17 cellular contexts compared by ENCODE assay signal in the genomic region with DNA sequence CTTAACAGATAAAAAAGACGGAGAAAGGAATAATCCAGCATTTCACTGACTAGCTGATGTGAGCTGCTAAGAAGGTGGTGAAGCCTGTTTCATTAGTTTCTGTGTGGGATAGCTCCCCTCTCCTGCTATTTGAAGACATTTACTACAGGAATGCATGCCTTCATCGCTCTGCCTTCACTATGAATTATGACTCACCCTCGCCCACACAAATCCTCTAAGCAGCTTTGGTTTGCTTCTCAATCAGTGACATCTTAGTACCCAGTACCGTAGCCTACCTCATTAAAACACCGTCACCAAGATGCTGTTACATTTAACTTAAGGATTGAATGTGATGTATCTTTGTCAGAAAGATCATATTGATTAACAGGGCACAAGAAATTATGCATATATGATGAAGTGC.
A peak's percentile ranks its signal among the peaks of the same experiment; 100 is the strongest.
DNase-seq lines count a peak whose midpoint lies in the region; ATAC-seq lines count a peak whose summit lies in the region.
"Had no signal": no experiment of that assay in that cellular context is flagged by ENCODE, and none has a peak within 500 bp of the region (broad histone marks: within the 10 kb centered on the region; RNA-seq: fewer than 3 reads in every experiment).

No MANE protein-coding gene starts in this region.

- peak; percentile 47 for ATAC-seq in HG02610 (IDR thresholded peaks at IDR 0.05; ENCODE audit: unreplicated experiment)
- no peak for ATAC-seq in GM21447 (IDR thresholded peaks at IDR 0.05; ENCODE audit: unreplicated experiment)
- ATAC-seq: heart right ventricle; left colon; naive thymus-derived CD4-positive, alpha-beta T cell had no signal

- H3K9me3 Mint-ChIP-seq in activated naive CD8-positive, alpha-beta T cell treated with anti-CD3 and anti-CD28 coated beads for 36 hours, result no peaks in the 10 kb centered on the region

- H3K27me3 Mint-ChIP-seq in activated naive CD8-positive, alpha-beta T cell treated with anti-CD3 and anti-CD28 coated beads for 36 hours, result peaks cover 16% of the 10 kb centered on the region

- in situ Hi-C loops in ACHN (cut with HindIII; ENCODE audit: low pct_ligation_motif_present, low pct_unique_long_range_greater_than_20kb, low sequenced_read_pairs), result no loop called here

- H3K4me1 Mint-ChIP-seq in activated naive CD8-positive, alpha-beta T cell treated with anti-CD3 and anti-CD28 coated beads for 36 hours, result no peaks in the 10 kb centered on the region

- H3K27ac Mint-ChIP-seq in activated naive CD8-positive, alpha-beta T cell treated with anti-CD3 and anti-CD28 coated beads for 36 hours, result no peak overlapping the region
- H3K27ac Mint-ChIP-seq: activated naive CD8-positive, alpha-beta T cell; naive thymus-derived CD4-positive, alpha-beta T cell had no signal

- H3K36me3 Mint-ChIP-seq in activated naive CD8-positive, alpha-beta T cell treated with anti-CD3 and anti-CD28 coated beads for 36 hours, result no peaks in the 10 kb centered on the region
- H3K36me3 Mint-ChIP-seq: activated naive CD8-positive, alpha-beta T cell; naive thymus-derived CD4-positive, alpha-beta T cell had no signal

- no peak overlapping the region for H3K4me3 Mint-ChIP-seq in activated naive CD8-positive, alpha-beta T cell treated with anti-CD3 and anti-CD28 coated beads for 36 hours
- H3K4me3 Mint-ChIP-seq: activated naive CD8-positive, alpha-beta T cell; naive thymus-derived CD4-positive, alpha-beta T cell had no signal

- DNase-seq in EL (peak; percentile 1), left kidney (ENCODE audit: low read depth, low spot score) (peak; percentile 87), ACHN (no peak), SIG-M5 (lab: John Stamatoyannopoulos, UW) (no peak), COLO668 (lab: John Stamatoyannopoulos, UW; ENCODE audit: unreplicated experiment) (no peak)
- DNase-seq in activated naive CD8-positive, alpha-beta T cell treated with anti-CD3 and anti-CD28 coated beads for 36 hours, result peak; percentile 3
- DNase-seq: HCEC 1CT; heart right ventricle; left colon; MV-4-11; naive thymus-derived CD4-positive, alpha-beta T cell; NCI-H2171; stimulated activated CD4-positive, alpha-beta T cell treated with anti-CD3 and anti-CD28 coated beads, Interleukin-1b, Interleukin-23, amount 100 ng/mL, for 48 hours; uterus had no signal

Comparison
In these comparisons a context has a peak if more than half of its experiments do, and no peak if none do; other contexts are left out.
1. DNase-seq: peak in EL (single experiment), activated naive CD8-positive, alpha-beta T cell treated with anti-CD3 and anti-CD28 coated beads for 36 hours (single experiment) and left kidney (single experiment); none in ACHN (single experiment), SIG-M5 (single experiment) and COLO668 (single experiment).